In the genomic region with DNA sequence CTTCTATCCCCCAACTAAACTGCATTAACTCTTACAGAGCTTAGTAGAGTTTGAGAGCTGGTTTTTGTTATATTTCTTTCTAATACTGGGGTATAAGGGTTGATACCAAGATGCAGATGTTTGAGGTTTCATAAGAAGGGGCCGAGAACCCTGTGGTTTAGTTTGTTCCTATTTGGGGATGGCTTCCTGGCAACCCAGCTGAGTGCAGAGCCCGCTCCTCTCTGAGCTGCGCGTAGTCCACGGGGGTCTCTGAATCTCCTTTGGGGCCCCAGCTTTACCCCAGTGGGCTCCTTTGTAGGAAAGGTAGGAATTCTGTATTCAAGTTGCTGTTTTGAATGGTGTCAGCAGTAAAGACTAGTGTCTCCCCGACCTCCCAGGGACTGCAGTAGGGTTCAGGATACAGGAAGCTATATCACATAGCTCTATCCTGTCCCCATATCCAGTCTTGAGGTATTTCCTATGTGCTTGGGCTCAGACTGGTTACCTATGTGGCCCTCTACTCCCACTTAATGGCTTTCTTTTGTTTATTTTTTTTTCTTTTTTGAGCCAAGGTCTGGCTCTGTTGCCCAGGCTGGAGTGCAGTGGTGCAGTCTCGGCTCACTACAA, we compare ENCODE assay signal across 8 cellular contexts. TPM values are rescaled to one million over a fixed set of nuclear protein-coding genes. Genes with fewer than 3 reads are reported as not detected.
DNase-seq lines count a peak whose midpoint lies in the region; ATAC-seq, FAIRE-seq and TF ChIP-seq lines count a peak whose summit lies in the region.

No MANE protein-coding gene starts in this region.

- ATAC-seq in A549 (peak; percentile 16 to 33; a peak in 1 of 6 replicates), GM18907 (IDR thresholded peaks at IDR 0.05; ENCODE audit: unreplicated experiment) (peak; percentile 64), HG02885 (IDR thresholded peaks at IDR 0.05; ENCODE audit: poor library complexity, unreplicated experiment) (peak; percentile 56)

- TF ChIP-seq CTCF in A549 (IDR thresholded peaks at IDR 0.05): no peak

- no peak for TF ChIP-seq POLR2A in A549 (IDR thresholded peaks at IDR 0.05; ENCODE audit: low read length)

- no peak for DNase-seq in A549 (ENCODE audit: low read depth in 1 of 2, low spot score in 1 of 2)
- DNase-seq in UCSD-AML1 (lab: John Stamatoyannopoulos, UW; ENCODE audit: unreplicated experiment): peak; percentile 34
- no peak for DNase-seq in KG1 (lab: John Stamatoyannopoulos, UW)
- DNase-seq in NCI-H2196 (lab: John Stamatoyannopoulos, UW; ENCODE audit: unreplicated experiment): no peak
- DNase-seq in NCI-H1417 treated with DMSO at 0.1 percent for 48 hours (lab: John Stamatoyannopoulos, UW): no peak
- no peak for DNase-seq in NCI-H226

- CTCF ChIA-PET in A549 (lab: Yijun Ruan, JAX): interaction anchor here (0.8 to 1.5 kb wide), 3 partner anchors 28 to 352 kb away, joined by 3 read pairs; no protein-coding TSS in a partner anchor

- peaks cover 14% of the 10 kb centered on the region for H3K4me1 ChIP-seq in A549

- no peak overlapping the region for H3K27ac ChIP-seq in A549

- no peak for TF ChIP-seq RAD21 in A549 (conservative IDR thresholded peaks at IDR 0.05 in 1 of 2, IDR thresholded peaks at IDR 0.05 in 1 of 2)

- H3K9me3 ChIP-seq in A549: peaks cover 12% of the 10 kb centered on the region; the same call in 2 of the 3 replicates

- no peak for FAIRE-seq in A549 (lab: Jason Lieb, UNC)

- no peak overlapping the region for H3K4me2 ChIP-seq in A549

- 74% methylated on average over 7 of the region's 7 CpGs for WGBS in A549 (ENCODE audit: missing lambda C conversion rate)

- no peak overlapping the region for H3K4me3 ChIP-seq in A549

- POLR2A ChIA-PET in A549 (lab: Yijun Ruan, JAX): interaction anchor here (0.9 kb wide), 1 partner anchor 10 kb away, joined by 3 read pairs; no protein-coding TSS in a partner anchor

- no peak for TF ChIP-seq EP300 in A549 (IDR thresholded peaks at IDR 0.05)

TF ChIP-seq in A549, 52 proteins besides CTCF, POLR2A, EP300 and RAD21:
- TF ChIP-seq ZSCAN20 (CRISPR knock-in tag; IDR thresholded peaks at IDR 0.05) (no peak), ZNF302 (CRISPR knock-in tag; IDR thresholded peaks at IDR 0.05) (no peak), HOXB13 (CRISPR knock-in tag; IDR thresholded peaks at IDR 0.05; ENCODE audit: low read depth) (no peak), NPAS2 (CRISPR knock-in tag; IDR thresholded peaks at IDR 0.05; ENCODE audit: borderline replicate concordance) (no peak), KDM1A (IDR thresholded peaks at IDR 0.05; ENCODE audit: low read depth) (no peak), RCOR1 (IDR thresholded peaks at IDR 0.05; ENCODE audit: low read depth, low read length) (no peak), CEBPB (IDR thresholded peaks at IDR 0.05) (no peak), GATA3 (IDR thresholded peaks at IDR 0.05; ENCODE audit: borderline replicate concordance) (no peak), NR3C1 (IDR thresholded peaks at IDR 0.05) (no peak), RFX5 (IDR thresholded peaks at IDR 0.05) (no peak), SMC3 (IDR thresholded peaks at IDR 0.05) (no peak), FOSB (CRISPR knock-in tag; IDR thresholded peaks at IDR 0.05) (no peak), EHMT2 (IDR thresholded peaks at IDR 0.05; ENCODE audit: low read depth) (no peak)

RNA-seq across cellular contexts. Expression of gene PLXNC1, which starts 25.4 kb away (rescaled TPM):
- 0.50 and 1.4 TPM in 2 replicates for polyA plus RNA-seq in A549 (2011; rRNA removed)
- 0.01 and 0.05 TPM in 2 replicates for polyA plus RNA-seq in A549 (2012; cell fraction: cytosol; rRNA removed)
- polyA plus RNA-seq in A549 (2012; cell fraction: nucleus; rRNA removed): 0.06 and 0.45 TPM in 2 replicates
- 0.12 to 0.18 TPM (median 0.13 TPM) in 3 replicates for polyA plus RNA-seq in A549 (2017; fragmentation: RNase III; extraction: RNeasy Plus Mini Kit Qiagen cat#74134 plus additional on column Dnase treatment)
- 1.1 and 1.2 TPM in 2 replicates for polyA minus RNA-seq in A549 (2011; rRNA and poly(A)+ RNA removed)
